In the genomic region with DNA sequence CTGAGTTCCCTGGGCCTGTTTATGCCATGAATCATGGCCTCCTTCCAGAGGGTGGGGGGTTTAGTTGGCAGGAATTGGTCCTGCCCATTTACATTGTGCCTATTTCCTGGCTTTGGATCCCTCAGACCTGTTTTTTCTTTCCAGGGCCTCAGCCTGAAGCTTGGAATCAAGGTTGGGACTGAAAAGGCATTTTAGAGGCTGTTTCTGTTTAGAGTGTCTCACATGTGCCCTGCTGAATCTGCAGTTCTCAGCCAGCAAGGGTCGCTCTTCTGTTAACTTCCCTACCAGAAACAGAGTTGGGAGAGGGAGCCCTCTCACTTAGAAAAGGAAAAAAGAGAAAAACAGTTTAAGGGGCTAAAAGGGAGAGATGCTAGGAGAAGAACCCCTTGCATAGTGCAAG, we compare ENCODE assay signal across 10 cellular contexts.
DNase-seq lines count a peak whose midpoint lies in the region; ATAC-seq and TF ChIP-seq lines count a peak whose summit lies in the region.
"Had no signal": no experiment of that assay in that cellular context is flagged by ENCODE, and none has a peak within 500 bp of the region (broad histone marks: within the 10 kb centered on the region; RNA-seq: fewer than 3 reads in every experiment).

No MANE protein-coding gene starts in this region.

- H3K9ac ChIP-seq in mammary epithelial cell (ENCODE audit: insufficient read depth, low read length) = no peak overlapping the region

- peaks cover 19% of the 10 kb centered on the region for H3K4me1 Mint-ChIP-seq in MCF 10A (ENCODE audit: insufficient read depth, unreplicated experiment)
- H3K4me1 Mint-ChIP-seq in WTC11 = peaks cover 3% of the 10 kb centered on the region
- peaks cover 7 to 13% (median 10%) of the 10 kb centered on the region in 4 donors for H3K4me1 Mint-ChIP-seq in naive thymus-derived CD8-positive, alpha-beta T cell

- H3K27me3 Mint-ChIP-seq in MCF 10A (ENCODE audit: insufficient read depth, unreplicated experiment) = no peaks in the 10 kb centered on the region
- no peaks in the 10 kb centered on the region for H3K27me3 Mint-ChIP-seq in WTC11 (ENCODE audit: low read depth)
- H3K27me3 Mint-ChIP-seq in naive thymus-derived CD8-positive, alpha-beta T cell = peaks cover 0 to 13% (median 0%) of the 10 kb centered on the region in 5 donors

- no peak overlapping the region for H3K4me3 ChIP-seq in mammary epithelial cell (replicated peaks in 1 of 3; ENCODE audit: insufficient read depth in 1 of 3, low read depth in 2 of 3, low read length in 3 of 3)
- H3K4me3 ChIP-seq: BLaER1 treated with 17β-estradiol and CSF1 and Interleukin-3, amounts not matched to agents 10 nM and 100 nM had no signal

- no peaks in the 10 kb centered on the region for H3K79me2 ChIP-seq in mammary epithelial cell (ENCODE audit: insufficient read depth, low read length)

- H3K4me1 ChIP-seq in mammary epithelial cell (ENCODE audit: insufficient read depth, low read length) (no peaks in the 10 kb centered on the region), foreskin keratinocyte (peaks cover 14% of the 10 kb centered on the region)

- whole genome bisulfite sequencing in mammary epithelial cell (ENCODE audit: low coverage, missing lambda C conversion rate) = 100% methylated on average over 1 of the region's 1 CpG

- DNase-seq in MCF 10A (ENCODE audit: unreplicated experiment) = peak; percentile 20
- no peak for DNase-seq in mammary epithelial cell
- peak; percentile 19 for DNase-seq in WTC11 (ENCODE audit: low spot score)
- peak; percentile 18 to 41 for DNase-seq in foreskin keratinocyte
- DNase-seq in GM10248 (ENCODE audit: extremely low spot score) = no peak
- DNase-seq in naive thymus-derived CD8-positive, alpha-beta T cell = no peak
- DNase-seq in hypothalamus (lab: John Stamatoyannopoulos, UW) = no peak
- DNase-seq: effector memory CD4-positive, alpha-beta T cell had no signal

- no peak overlapping the region for H2AFZ ChIP-seq in mammary epithelial cell (ENCODE audit: low read depth, low read length)

- in situ Hi-C loops in mammary epithelial cell (cut with MboI; ENCODE audit: low sequenced_read_pairs in 2 of 2) = no loop called here

- H3K27ac Mint-ChIP-seq in MCF 10A (ENCODE audit: low read depth, unreplicated experiment) = peak overlapping the region; percentile 52
- no peak overlapping the region for H3K27ac Mint-ChIP-seq in WTC11
- H3K27ac Mint-ChIP-seq in naive thymus-derived CD8-positive, alpha-beta T cell = peak overlapping the region in 2 of 10 donors; percentile 10 to 17

- H3K36me3 ChIP-seq in mammary epithelial cell (ENCODE audit: insufficient read depth, low read length) = no peaks in the 10 kb centered on the region

- H3K36me3 Mint-ChIP-seq in MCF 10A (ENCODE audit: insufficient read depth, unreplicated experiment) (no peaks in the 10 kb centered on the region), WTC11 (no peaks in the 10 kb centered on the region)
- peaks cover 0 to 2% (median 0%) of the 10 kb centered on the region in 3 donors for H3K36me3 Mint-ChIP-seq in naive thymus-derived CD8-positive, alpha-beta T cell

- H4K20me1 ChIP-seq in mammary epithelial cell (ENCODE audit: insufficient read depth, low read length) = no peaks in the 10 kb centered on the region
- H4K20me1 ChIP-seq: BLaER1 treated with 17β-estradiol and CSF1 and Interleukin-3, amounts not matched to agents 10 nM and 100 nM had no signal

- CTCF ChIA-PET in MCF 10A (lab: Yijun Ruan, JAX) = no interaction called here
- CTCF ChIA-PET in mammary epithelial cell (lab: Charles Lee; ENCODE audit: low non-redundant PET) = no interaction called here
- CTCF ChIA-PET in WTC11 (lab: Charles Lee) = interaction anchor here (0.9 to 1.4 kb wide), 4 partner anchors 9 to 634 kb away, joined by 3 to 4 read pairs (median 3); no protein-coding TSS in a partner anchor
- CTCF ChIA-PET in GM10248 (lab: Yijun Ruan, JAX) = no interaction called here

- H3K9me3 ChIP-seq in mammary epithelial cell (replicated peaks; ENCODE audit: insufficient read depth, low read length) = no peaks in the 10 kb centered on the region

- no TSS peak for BruUV-seq in MCF 10A (replicated peaks; lab: Mats Ljungman, UMichigan)
- no TSS peak for BruUV-seq in mammary epithelial cell (replicated peaks; lab: Mats Ljungman, UMichigan)

- no peak for TF ChIP-seq CTCF in MCF 10A (IDR thresholded peaks at IDR 0.05; ENCODE audit: unreplicated experiment)
- peak in 1 of 2 donors; percentile 1 for TF ChIP-seq CTCF in mammary epithelial cell (conservative IDR thresholded peaks at IDR 0.05 in 1 of 2, IDR thresholded peaks at IDR 0.05 in 1 of 2; ENCODE audit: extremely low read depth in 1 of 2, insufficient read depth in 1 of 2, low read depth in 1 of 2, low read length in 2 of 2)
- TF ChIP-seq CTCF in WTC11 (IDR thresholded peaks at IDR 0.05) = no peak
- peak; percentile 58 for TF ChIP-seq CTCF in foreskin keratinocyte (conservative IDR thresholded peaks at IDR 0.05)
- TF ChIP-seq CTCF in GM10248 (IDR thresholded peaks at IDR 0.05; ENCODE audit: control extremely low read depth, extremely low read depth, low read depth, missing control alignments) = no peak

- H3K27ac ChIP-seq in mammary epithelial cell (ENCODE audit: insufficient read depth, low read depth, low read length) (no peak overlapping the region), foreskin keratinocyte (no peak overlapping the region)
- H3K27ac ChIP-seq: BLaER1 treated with 17β-estradiol and CSF1 and Interleukin-3, amounts not matched to agents 10 nM and 100 nM had no signal

- ATAC-seq in WTC11 (peak; percentile 88), foreskin keratinocyte (peak; percentile 57), GM18511 (IDR thresholded peaks at IDR 0.05; ENCODE audit: unreplicated experiment) (no peak)
- ATAC-seq in naive thymus-derived CD8-positive, alpha-beta T cell = no peak

- no peak overlapping the region for H3K4me3 Mint-ChIP-seq in MCF 10A (ENCODE audit: unreplicated experiment)
- no peak overlapping the region for H3K4me3 Mint-ChIP-seq in WTC11
- H3K4me3 Mint-ChIP-seq in naive thymus-derived CD8-positive, alpha-beta T cell = no peak overlapping the region

- dilution Hi-C loops in mammary epithelial cell (cut with HindIII; ENCODE audit: low sequenced_read_pairs) = no loop called here

- H3K9me3 Mint-ChIP-seq in MCF 10A (ENCODE audit: unreplicated experiment) (no peaks in the 10 kb centered on the region), WTC11 (no peaks in the 10 kb centered on the region; the same call in 1 of the 2 replicates)
- H3K9me3 Mint-ChIP-seq in naive thymus-derived CD8-positive, alpha-beta T cell = no peaks in the 10 kb centered on the region

- H3K27me3 ChIP-seq in mammary epithelial cell (ENCODE audit: insufficient read depth, low read length) (no peaks in the 10 kb centered on the region), foreskin keratinocyte (no peaks in the 10 kb centered on the region)
- H3K27me3 ChIP-seq: BLaER1 treated with 17β-estradiol and CSF1 and Interleukin-3, amounts not matched to agents 10 nM and 100 nM had no signal

- H3K4me2 ChIP-seq in mammary epithelial cell (ENCODE audit: insufficient read depth, low read depth, low read length) = no peak overlapping the region

- intact Hi-C loops in MCF 10A (cut with micrococcal nuclease) = no loop called here
- intact Hi-C loops in mammary epithelial cell (cut with micrococcal nuclease) = loop anchor here (5.0 kb wide), 2 partner anchors 107 to 217 kb away; no protein-coding TSS in a partner anchor

- POLR2A ChIA-PET in MCF 10A (lab: Yijun Ruan, JAX) = interaction anchor here (0.6 to 0.7 kb wide), 2 partner anchors 23 to 92 kb away, joined by 3 read pairs; no protein-coding TSS in a partner anchor
- POLR2A ChIA-PET in WTC11 (lab: Charles Lee) = no interaction called here
- POLR2A ChIA-PET in GM10248 (lab: Yijun Ruan, JAX) = no interaction called here
- POLR2A ChIA-PET in naive thymus-derived CD8-positive, alpha-beta T cell (lab: Charles Lee) = no interaction called here

TF ChIP-seq in WTC11, 78 proteins besides CTCF, POLR2A, EP300 and RAD21:
- TF ChIP-seq, protein P1, sequence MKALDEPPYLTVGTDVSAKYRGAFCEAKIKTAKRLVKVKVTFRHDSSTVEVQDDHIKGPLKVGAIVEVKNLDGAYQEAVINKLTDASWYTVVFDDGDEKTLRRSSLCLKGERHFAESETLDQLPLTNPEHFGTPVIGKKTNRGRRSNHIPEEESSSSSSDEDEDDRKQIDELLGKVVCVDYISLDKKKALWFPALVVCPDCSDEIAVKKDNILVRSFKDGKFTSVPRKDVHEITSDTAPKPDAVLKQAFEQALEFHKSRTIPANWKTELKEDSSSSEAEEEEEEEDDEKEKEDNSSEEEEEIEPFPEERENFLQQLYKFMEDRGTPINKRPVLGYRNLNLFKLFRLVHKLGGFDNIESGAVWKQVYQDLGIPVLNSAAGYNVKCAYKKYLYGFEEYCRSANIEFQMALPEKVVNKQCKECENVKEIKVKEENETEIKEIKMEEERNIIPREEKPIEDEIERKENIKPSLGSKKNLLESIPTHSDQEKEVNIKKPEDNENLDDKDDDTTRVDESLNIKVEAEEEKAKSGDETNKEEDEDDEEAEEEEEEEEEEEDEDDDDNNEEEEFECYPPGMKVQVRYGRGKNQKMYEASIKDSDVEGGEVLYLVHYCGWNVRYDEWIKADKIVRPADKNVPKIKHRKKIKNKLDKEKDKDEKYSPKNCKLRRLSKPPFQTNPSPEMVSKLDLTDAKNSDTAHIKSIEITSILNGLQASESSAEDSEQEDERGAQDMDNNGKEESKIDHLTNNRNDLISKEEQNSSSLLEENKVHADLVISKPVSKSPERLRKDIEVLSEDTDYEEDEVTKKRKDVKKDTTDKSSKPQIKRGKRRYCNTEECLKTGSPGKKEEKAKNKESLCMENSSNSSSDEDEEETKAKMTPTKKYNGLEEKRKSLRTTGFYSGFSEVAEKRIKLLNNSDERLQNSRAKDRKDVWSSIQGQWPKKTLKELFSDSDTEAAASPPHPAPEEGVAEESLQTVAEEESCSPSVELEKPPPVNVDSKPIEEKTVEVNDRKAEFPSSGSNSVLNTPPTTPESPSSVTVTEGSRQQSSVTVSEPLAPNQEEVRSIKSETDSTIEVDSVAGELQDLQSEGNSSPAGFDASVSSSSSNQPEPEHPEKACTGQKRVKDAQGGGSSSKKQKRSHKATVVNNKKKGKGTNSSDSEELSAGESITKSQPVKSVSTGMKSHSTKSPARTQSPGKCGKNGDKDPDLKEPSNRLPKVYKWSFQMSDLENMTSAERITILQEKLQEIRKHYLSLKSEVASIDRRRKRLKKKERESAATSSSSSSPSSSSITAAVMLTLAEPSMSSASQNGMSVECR (CRISPR knock-in tag; IDR thresholded peaks at IDR 0.05; ENCODE audit: borderline replicate concordance) = no peak
- TF ChIP-seq NR3C1 (CRISPR knock-in tag; conservative IDR thresholded peaks at IDR 0.05; ENCODE audit: low read depth) (no peak), ZNF138 (CRISPR knock-in tag; conservative IDR thresholded peaks at IDR 0.05) (no peak), KAT7 (CRISPR knock-in tag; IDR thresholded peaks at IDR 0.05; ENCODE audit: borderline replicate concordance) (no peak), SOX15 (CRISPR knock-in tag; IDR thresholded peaks at IDR 0.05) (no peak), JUN (CRISPR knock-in tag; IDR thresholded peaks at IDR 0.05) (no peak)
- TF ChIP-seq, protein P2, sequence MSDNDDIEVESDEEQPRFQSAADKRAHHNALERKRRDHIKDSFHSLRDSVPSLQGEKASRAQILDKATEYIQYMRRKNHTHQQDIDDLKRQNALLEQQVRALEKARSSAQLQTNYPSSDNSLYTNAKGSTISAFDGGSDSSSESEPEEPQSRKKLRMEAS (CRISPR knock-in tag; IDR thresholded peaks at IDR 0.05) = no peak
TF ChIP-seq in WTC11: peak in this region for 0.

Comparison
In these comparisons a context has a peak if more than half of its experiments do, and no peak if none do; other contexts are left out.
1. DNase-seq: peak in MCF 10A (single experiment), WTC11 (single experiment) and foreskin keratinocyte (2 of 2); none in mammary epithelial cell (single experiment), GM10248 (single experiment), naive thymus-derived CD8-positive, alpha-beta T cell (0 of 10) and hypothalamus (0 of 51).
2. ATAC-seq: peak in WTC11 (single experiment) and foreskin keratinocyte (single experiment); none in naive thymus-derived CD8-positive, alpha-beta T cell (0 of 2) and GM18511 (single experiment).